ENCODE assay signal across 2 cellular contexts in the genomic region with DNA sequence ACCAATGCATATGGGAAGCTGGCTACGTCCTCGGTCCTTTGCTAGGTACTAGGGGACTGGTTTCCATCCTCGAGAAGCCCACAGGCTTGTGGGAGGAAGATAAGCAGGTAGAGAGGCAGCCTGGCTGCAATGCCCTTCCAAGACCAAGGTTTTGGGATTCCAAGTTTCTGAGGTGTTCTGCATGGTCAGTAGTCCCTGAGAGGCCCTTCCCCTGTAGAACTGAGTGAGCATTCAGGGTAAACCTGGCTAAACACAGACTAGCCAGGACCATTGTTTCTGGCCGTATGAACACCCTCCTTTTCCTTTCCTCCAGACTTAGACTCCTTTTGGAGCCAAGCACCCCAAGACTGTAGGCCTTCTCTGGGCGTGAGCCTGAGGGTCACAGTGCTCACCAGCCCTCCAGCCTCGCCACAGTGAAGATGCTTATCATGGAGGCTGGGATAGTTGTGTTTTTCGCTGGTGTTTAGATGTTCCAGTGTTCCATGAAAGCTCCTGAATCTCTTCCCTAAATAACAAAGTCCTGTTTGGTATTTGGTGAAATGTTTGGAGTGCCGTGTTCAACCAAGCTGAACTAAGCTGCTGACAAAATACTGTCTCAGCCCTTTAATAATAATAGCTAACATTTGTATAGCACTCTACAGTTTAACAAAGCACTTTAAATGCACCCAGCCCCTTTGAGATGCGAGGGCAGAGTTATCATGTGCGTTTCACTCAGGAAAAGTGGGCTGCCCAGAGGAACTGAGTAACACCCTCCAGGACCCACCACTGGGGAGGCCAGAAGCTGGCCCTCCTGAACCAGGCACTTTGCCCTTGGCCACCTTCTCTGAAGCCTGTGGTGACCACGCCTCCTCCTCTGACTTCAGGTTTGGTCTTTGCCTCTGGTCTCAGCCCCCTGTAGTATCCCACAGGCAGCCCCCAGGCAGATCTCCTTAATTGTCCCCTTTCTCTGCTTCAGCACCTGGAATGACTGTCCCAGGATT.
TF ChIP-seq lines count a peak whose summit lies in the region.

No MANE protein-coding gene starts in this region.

TF ChIP-seq in SK-N-SH, 30 proteins besides CTCF, POLR2A, EP300 and RAD21 (continued from another document):
- TF ChIP-seq, protein P1, sequence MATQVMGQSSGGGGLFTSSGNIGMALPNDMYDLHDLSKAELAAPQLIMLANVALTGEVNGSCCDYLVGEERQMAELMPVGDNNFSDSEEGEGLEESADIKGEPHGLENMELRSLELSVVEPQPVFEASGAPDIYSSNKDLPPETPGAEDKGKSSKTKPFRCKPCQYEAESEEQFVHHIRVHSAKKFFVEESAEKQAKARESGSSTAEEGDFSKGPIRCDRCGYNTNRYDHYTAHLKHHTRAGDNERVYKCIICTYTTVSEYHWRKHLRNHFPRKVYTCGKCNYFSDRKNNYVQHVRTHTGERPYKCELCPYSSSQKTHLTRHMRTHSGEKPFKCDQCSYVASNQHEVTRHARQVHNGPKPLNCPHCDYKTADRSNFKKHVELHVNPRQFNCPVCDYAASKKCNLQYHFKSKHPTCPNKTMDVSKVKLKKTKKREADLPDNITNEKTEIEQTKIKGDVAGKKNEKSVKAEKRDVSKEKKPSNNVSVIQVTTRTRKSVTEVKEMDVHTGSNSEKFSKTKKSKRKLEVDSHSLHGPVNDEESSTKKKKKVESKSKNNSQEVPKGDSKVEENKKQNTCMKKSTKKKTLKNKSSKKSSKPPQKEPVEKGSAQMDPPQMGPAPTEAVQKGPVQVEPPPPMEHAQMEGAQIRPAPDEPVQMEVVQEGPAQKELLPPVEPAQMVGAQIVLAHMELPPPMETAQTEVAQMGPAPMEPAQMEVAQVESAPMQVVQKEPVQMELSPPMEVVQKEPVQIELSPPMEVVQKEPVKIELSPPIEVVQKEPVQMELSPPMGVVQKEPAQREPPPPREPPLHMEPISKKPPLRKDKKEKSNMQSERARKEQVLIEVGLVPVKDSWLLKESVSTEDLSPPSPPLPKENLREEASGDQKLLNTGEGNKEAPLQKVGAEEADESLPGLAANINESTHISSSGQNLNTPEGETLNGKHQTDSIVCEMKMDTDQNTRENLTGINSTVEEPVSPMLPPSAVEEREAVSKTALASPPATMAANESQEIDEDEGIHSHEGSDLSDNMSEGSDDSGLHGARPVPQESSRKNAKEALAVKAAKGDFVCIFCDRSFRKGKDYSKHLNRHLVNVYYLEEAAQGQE (IDR thresholded peaks at IDR 0.05; ENCODE audit: low read depth, low read length): no peak
- TF ChIP-seq FOXM1 (IDR thresholded peaks at IDR 0.05; ENCODE audit: low read depth) (no peak), JUND (IDR thresholded peaks at IDR 0.05) (no peak), GATA2 (CRISPR knock-in tag; IDR thresholded peaks at IDR 0.05) (no peak), TAF1 (IDR thresholded peaks at IDR 0.05; ENCODE audit: borderline replicate concordance, low read depth, low read length) (no peak), POLR2AphosphoS5 (IDR thresholded peaks at IDR 0.05; ENCODE audit: low read depth, low read length) (no peak)
- TF ChIP-seq, protein P2, sequence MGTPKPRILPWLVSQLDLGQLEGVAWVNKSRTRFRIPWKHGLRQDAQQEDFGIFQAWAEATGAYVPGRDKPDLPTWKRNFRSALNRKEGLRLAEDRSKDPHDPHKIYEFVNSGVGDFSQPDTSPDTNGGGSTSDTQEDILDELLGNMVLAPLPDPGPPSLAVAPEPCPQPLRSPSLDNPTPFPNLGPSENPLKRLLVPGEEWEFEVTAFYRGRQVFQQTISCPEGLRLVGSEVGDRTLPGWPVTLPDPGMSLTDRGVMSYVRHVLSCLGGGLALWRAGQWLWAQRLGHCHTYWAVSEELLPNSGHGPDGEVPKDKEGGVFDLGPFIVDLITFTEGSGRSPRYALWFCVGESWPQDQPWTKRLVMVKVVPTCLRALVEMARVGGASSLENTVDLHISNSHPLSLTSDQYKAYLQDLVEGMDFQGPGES (IDR thresholded peaks at IDR 0.05; ENCODE audit: low read depth, low read length): no peak

TF ChIP-seq in SK-N-SH treated with all-trans-retinoic acid at 6 μM for 48 hours, 23 proteins besides CTCF, POLR2A, EP300 and RAD21 (continued from another document):
- TF ChIP-seq, protein P3, sequence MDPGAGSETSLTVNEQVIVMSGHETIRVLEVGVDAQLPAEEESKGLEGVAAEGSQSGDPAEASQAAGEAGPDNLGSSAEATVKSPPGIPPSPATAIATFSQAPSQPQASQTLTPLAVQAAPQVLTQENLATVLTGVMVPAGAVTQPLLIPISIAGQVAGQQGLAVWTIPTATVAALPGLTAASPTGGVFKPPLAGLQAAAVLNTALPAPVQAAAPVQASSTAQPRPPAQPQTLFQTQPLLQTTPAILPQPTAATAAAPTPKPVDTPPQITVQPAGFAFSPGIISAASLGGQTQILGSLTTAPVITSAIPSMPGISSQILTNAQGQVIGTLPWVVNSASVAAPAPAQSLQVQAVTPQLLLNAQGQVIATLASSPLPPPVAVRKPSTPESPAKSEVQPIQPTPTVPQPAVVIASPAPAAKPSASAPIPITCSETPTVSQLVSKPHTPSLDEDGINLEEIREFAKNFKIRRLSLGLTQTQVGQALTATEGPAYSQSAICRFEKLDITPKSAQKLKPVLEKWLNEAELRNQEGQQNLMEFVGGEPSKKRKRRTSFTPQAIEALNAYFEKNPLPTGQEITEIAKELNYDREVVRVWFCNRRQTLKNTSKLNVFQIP (CRISPR knock-in tag; IDR thresholded peaks at IDR 0.05; ENCODE audit: borderline replicate concordance, low read depth): no peak
- TF ChIP-seq OSR1 (CRISPR knock-in tag; IDR thresholded peaks at IDR 0.05) (no peak), BACH2 (CRISPR knock-in tag; IDR thresholded peaks at IDR 0.05; ENCODE audit: borderline replicate concordance) (no peak), RARB (CRISPR knock-in tag; IDR thresholded peaks at IDR 0.05) (no peak), TOX (CRISPR knock-in tag; IDR thresholded peaks at IDR 0.05; ENCODE audit: borderline replicate concordance) (no peak), ESRRG (CRISPR knock-in tag; IDR thresholded peaks at IDR 0.05) (no peak), ZC3H10 (CRISPR knock-in tag; IDR thresholded peaks at IDR 0.05) (no peak), ZFP30 (CRISPR knock-in tag; IDR thresholded peaks at IDR 0.05) (no peak), ZFP3 (CRISPR knock-in tag; IDR thresholded peaks at IDR 0.05) (no peak)
- TF ChIP-seq, protein P4, sequence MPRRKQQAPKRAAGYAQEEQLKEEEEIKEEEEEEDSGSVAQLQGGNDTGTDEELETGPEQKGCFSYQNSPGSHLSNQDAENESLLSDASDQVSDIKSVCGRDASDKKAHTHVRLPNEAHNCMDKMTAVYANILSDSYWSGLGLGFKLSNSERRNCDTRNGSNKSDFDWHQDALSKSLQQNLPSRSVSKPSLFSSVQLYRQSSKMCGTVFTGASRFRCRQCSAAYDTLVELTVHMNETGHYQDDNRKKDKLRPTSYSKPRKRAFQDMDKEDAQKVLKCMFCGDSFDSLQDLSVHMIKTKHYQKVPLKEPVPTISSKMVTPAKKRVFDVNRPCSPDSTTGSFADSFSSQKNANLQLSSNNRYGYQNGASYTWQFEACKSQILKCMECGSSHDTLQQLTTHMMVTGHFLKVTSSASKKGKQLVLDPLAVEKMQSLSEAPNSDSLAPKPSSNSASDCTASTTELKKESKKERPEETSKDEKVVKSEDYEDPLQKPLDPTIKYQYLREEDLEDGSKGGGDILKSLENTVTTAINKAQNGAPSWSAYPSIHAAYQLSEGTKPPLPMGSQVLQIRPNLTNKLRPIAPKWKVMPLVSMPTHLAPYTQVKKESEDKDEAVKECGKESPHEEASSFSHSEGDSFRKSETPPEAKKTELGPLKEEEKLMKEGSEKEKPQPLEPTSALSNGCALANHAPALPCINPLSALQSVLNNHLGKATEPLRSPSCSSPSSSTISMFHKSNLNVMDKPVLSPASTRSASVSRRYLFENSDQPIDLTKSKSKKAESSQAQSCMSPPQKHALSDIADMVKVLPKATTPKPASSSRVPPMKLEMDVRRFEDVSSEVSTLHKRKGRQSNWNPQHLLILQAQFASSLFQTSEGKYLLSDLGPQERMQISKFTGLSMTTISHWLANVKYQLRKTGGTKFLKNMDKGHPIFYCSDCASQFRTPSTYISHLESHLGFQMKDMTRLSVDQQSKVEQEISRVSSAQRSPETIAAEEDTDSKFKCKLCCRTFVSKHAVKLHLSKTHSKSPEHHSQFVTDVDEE (CRISPR knock-in tag; IDR thresholded peaks at IDR 0.05): no peak
